ENCODE assay signal across 21 cellular contexts in the genomic region with DNA sequence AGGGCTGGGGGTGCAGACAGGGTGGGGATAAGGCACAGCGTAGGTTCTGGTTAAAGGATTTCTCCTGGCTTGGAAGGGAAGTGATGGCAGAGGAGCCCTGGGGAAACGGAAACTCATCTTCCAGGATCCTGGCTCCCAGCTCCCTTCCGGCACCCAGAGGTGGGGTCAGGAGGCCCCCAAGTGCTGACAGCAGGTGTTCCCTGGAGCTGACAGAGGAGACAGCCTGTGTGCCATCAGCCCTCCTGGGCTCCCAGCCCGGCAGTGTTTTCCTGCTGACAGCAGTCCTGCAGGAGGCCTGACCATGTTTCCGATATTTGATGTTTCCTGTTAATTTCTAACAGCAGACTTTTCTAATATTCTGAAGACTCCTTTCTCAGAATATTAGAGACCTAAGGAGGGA.
DNase-seq lines count a peak whose midpoint lies in the region; FAIRE-seq and TF ChIP-seq lines count a peak whose summit lies in the region.
"Had no signal": no experiment of that assay in that cellular context is flagged by ENCODE, and none has a peak within 500 bp of the region (broad histone marks: within the 10 kb centered on the region; RNA-seq: fewer than 3 reads in every experiment).

No MANE protein-coding gene starts in this region.

- H3K4me1 Mint-ChIP-seq in MCF 10A (ENCODE audit: insufficient read depth, unreplicated experiment), result peaks cover 27% of the 10 kb centered on the region

- no TSS peak for BruUV-seq in MCF 10A (replicated peaks; lab: Mats Ljungman, UMichigan)
- BruUV-seq in mammary epithelial cell (replicated peaks; lab: Mats Ljungman, UMichigan), result no TSS peak

- peak overlapping the region; percentile 23 for H3K27ac Mint-ChIP-seq in MCF 10A (ENCODE audit: low read depth, unreplicated experiment)
- H3K27ac Mint-ChIP-seq: CD4-positive, alpha-beta memory T cell had no signal

- 100% methylated on average over 2 of the region's 5 CpGs for WGBS in mammary epithelial cell (ENCODE audit: low coverage, missing lambda C conversion rate)

- no peaks in the 10 kb centered on the region for H3K36me3 ChIP-seq in mammary epithelial cell (ENCODE audit: insufficient read depth, low read length)
- no peaks in the 10 kb centered on the region for H3K36me3 ChIP-seq in HEK293 (ENCODE audit: control insufficient read depth in 2 of 2, insufficient read depth in 1 of 2, low read length in 2 of 2)
- no peaks in the 10 kb centered on the region for H3K36me3 ChIP-seq in kidney (ENCODE audit: control insufficient read depth in 1 of 2, insufficient read depth in 2 of 2, low read length in 2 of 2)
- H3K36me3 ChIP-seq: BLaER1 treated with 17β-estradiol and CSF1 and Interleukin-3, amounts not matched to agents 10 nM and 100 nM had no signal

- no peaks in the 10 kb centered on the region for H3K36me3 Mint-ChIP-seq in MCF 10A (ENCODE audit: insufficient read depth, unreplicated experiment)
- H3K36me3 Mint-ChIP-seq: CD4-positive, alpha-beta memory T cell had no signal

- no peaks in the 10 kb centered on the region for H4K20me1 ChIP-seq in mammary epithelial cell (ENCODE audit: insufficient read depth, low read length)
- H4K20me1 ChIP-seq: BLaER1 treated with 17β-estradiol and CSF1 and Interleukin-3, amounts not matched to agents 10 nM and 100 nM had no signal

- H3K27ac ChIP-seq in mammary epithelial cell (ENCODE audit: insufficient read depth, low read depth, low read length) (no peak overlapping the region), HEK293 (ENCODE audit: extremely low read depth, low read depth, low read length) (no peak overlapping the region), kidney (ENCODE audit: low read depth in 2 of 2, low read length in 2 of 2) (no peak overlapping the region)
- H3K27ac ChIP-seq: 22Rv1; BLaER1 treated with 17β-estradiol and CSF1 and Interleukin-3, amounts not matched to agents 10 nM and 100 nM had no signal

- H3K4me2 ChIP-seq in mammary epithelial cell (ENCODE audit: insufficient read depth, low read depth, low read length), result no peak overlapping the region

- no peak overlapping the region for H3K4me3 ChIP-seq in mammary epithelial cell (replicated peaks in 1 of 3; ENCODE audit: insufficient read depth in 1 of 3, low read depth in 2 of 3, low read length in 3 of 3)
- H3K4me3 ChIP-seq in HEK293 (ENCODE audit: low read depth, low read length), result no peak overlapping the region
- no peak overlapping the region for H3K4me3 ChIP-seq in kidney (ENCODE audit: low read length in 2 of 2)
- H3K4me3 ChIP-seq: BLaER1 treated with 17β-estradiol and CSF1 and Interleukin-3, amounts not matched to agents 10 nM and 100 nM had no signal

- H3K27me3 Mint-ChIP-seq in MCF 10A (ENCODE audit: insufficient read depth, unreplicated experiment), result no peaks in the 10 kb centered on the region

- dilution Hi-C loops in mammary epithelial cell (cut with HindIII; ENCODE audit: low sequenced_read_pairs), result no loop called here

- TF ChIP-seq CTCF in MCF 10A (IDR thresholded peaks at IDR 0.05; ENCODE audit: unreplicated experiment), result no peak
- no peak for TF ChIP-seq CTCF in mammary epithelial cell (conservative IDR thresholded peaks at IDR 0.05 in 1 of 2, IDR thresholded peaks at IDR 0.05 in 1 of 2; ENCODE audit: extremely low read depth in 1 of 2, insufficient read depth in 1 of 2, low read depth in 1 of 2, low read length in 2 of 2)
- no peak for TF ChIP-seq CTCF in HEK293 (tag by site-specific recombination; IDR thresholded peaks at IDR 0.05)
- TF ChIP-seq CTCF in kidney (IDR thresholded peaks at IDR 0.05; ENCODE audit: borderline replicate concordance, extremely low read depth, insufficient read depth), result no peak

- CTCF ChIA-PET in MCF 10A (lab: Yijun Ruan, JAX), result no interaction called here
- CTCF ChIA-PET in mammary epithelial cell (lab: Charles Lee; ENCODE audit: low non-redundant PET), result no interaction called here
- CTCF ChIA-PET in HEK293 (lab: Yijun Ruan, JAX), result interaction anchor here (0.6 kb wide), 1 partner anchor 108 kb away, joined by 3 read pairs; no protein-coding TSS in a partner anchor

- no peak overlapping the region for H3K9ac ChIP-seq in mammary epithelial cell (ENCODE audit: insufficient read depth, low read length)
- H3K9ac ChIP-seq in kidney (ENCODE audit: low read length in 2 of 2), result no peak overlapping the region
- H3K9ac ChIP-seq: BLaER1 treated with 17β-estradiol and CSF1 and Interleukin-3, amounts not matched to agents 10 nM and 100 nM had no signal

- H3K9me3 Mint-ChIP-seq in MCF 10A (ENCODE audit: unreplicated experiment), result peaks cover 14% of the 10 kb centered on the region

- H3K79me2 ChIP-seq in mammary epithelial cell (ENCODE audit: insufficient read depth, low read length), result no peaks in the 10 kb centered on the region

- intact Hi-C loops in MCF 10A (cut with micrococcal nuclease) (no loop called here), mammary epithelial cell (cut with micrococcal nuclease) (no loop called here), kidney (cut with DNase I) (no loop called here)

- H2AFZ ChIP-seq in mammary epithelial cell (ENCODE audit: low read depth, low read length), result no peak overlapping the region

- DNase-seq in MCF 10A (ENCODE audit: unreplicated experiment) (no peak), mammary epithelial cell (no peak), kidney (peak; percentile 45), cerebellar cortex (ENCODE audit: low spot score) (no peak)
- DNase-seq in activated CD4-positive, alpha-beta T cell treated with anti-CD3 and anti-CD28 coated beads, Interleukin-2, amount 50 U/mL, for 48 hours, result no peak
- no peak for DNase-seq in stimulated activated CD4-positive, alpha-beta T cell treated with anti-CD3 and anti-CD28 coated beads, Interleukin-4, amount 100 ng/mL, for 4 hours
- DNase-seq: AML-193; CD4-positive, alpha-beta memory T cell; DMS153; DMS79 treated with DMSO at 0.1 percent for 48 hours; EL; HCEC 1CT; IMR-90; KBM-7 had no signal

- no peaks in the 10 kb centered on the region for H3K27me3 ChIP-seq in mammary epithelial cell (ENCODE audit: insufficient read depth, low read length)

- peaks cover 14% of the 10 kb centered on the region for H3K4me1 ChIP-seq in mammary epithelial cell (ENCODE audit: insufficient read depth, low read length)
- H3K4me1 ChIP-seq in HEK293 (ENCODE audit: control insufficient read depth, insufficient read depth, low read length), result no peaks in the 10 kb centered on the region
- H3K4me1 ChIP-seq in kidney (ENCODE audit: control insufficient read depth in 1 of 2, insufficient read depth in 1 of 2, low read depth in 1 of 2, low read length in 2 of 2), result no peaks in the 10 kb centered on the region

- H3K9me3 ChIP-seq in mammary epithelial cell (replicated peaks; ENCODE audit: insufficient read depth, low read length), result no peaks in the 10 kb centered on the region
- no peaks in the 10 kb centered on the region for H3K9me3 ChIP-seq in HEK293 (ENCODE audit: control insufficient read depth, insufficient read depth, low read depth, low read length)
- no peaks in the 10 kb centered on the region for H3K9me3 ChIP-seq in kidney (ENCODE audit: control insufficient read depth in 1 of 2, low read length in 2 of 2)

- H3K4me3 Mint-ChIP-seq in MCF 10A (ENCODE audit: unreplicated experiment), result no peak overlapping the region
- H3K4me3 Mint-ChIP-seq: CD4-positive, alpha-beta memory T cell had no signal

- in situ Hi-C loops in mammary epithelial cell (cut with MboI; ENCODE audit: low sequenced_read_pairs in 2 of 2), result no loop called here

- FAIRE-seq in kidney (lab: Jason Lieb, UNC), result no peak
- FAIRE-seq: D721Med, G401.6, GM12891, GM19239 had no signal

- POLR2A ChIA-PET in MCF 10A (lab: Yijun Ruan, JAX) (interaction anchor here (0.6 to 1.8 kb wide), 2 partner anchors 19 to 1815 kb away, joined by 3 to 4 read pairs; no protein-coding TSS in a partner anchor), HEK293 (lab: Yijun Ruan, JAX) (no interaction called here)

TF ChIP-seq in HEK293, 187 proteins besides CTCF, POLR2A, EP300 and RAD21:
- TF ChIP-seq ZIC2 (tag by site-specific recombination; IDR thresholded peaks at IDR 0.05) (peak; percentile 68), ZNF184 (tag by site-specific recombination; IDR thresholded peaks at IDR 0.05) (no peak)
- TF ChIP-seq, protein P1, sequence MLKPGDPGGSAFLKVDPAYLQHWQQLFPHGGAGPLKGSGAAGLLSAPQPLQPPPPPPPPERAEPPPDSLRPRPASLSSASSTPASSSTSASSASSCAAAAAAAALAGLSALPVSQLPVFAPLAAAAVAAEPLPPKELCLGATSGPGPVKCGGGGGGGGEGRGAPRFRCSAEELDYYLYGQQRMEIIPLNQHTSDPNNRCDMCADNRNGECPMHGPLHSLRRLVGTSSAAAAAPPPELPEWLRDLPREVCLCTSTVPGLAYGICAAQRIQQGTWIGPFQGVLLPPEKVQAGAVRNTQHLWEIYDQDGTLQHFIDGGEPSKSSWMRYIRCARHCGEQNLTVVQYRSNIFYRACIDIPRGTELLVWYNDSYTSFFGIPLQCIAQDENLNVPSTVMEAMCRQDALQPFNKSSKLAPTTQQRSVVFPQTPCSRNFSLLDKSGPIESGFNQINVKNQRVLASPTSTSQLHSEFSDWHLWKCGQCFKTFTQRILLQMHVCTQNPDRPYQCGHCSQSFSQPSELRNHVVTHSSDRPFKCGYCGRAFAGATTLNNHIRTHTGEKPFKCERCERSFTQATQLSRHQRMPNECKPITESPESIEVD (tag by site-specific recombination; IDR thresholded peaks at IDR 0.05), result no peak
